1 cellular context compared by ENCODE assay signal in genomic region chr10:77230194-77230593, GRCh38.
TF ChIP-seq lines count a peak whose summit lies in the region.

No MANE protein-coding gene starts in this region.

TF ChIP-seq in GM23338, 12 proteins besides CTCF, POLR2A, EP300 and RAD21 (continued from another document):
- TF ChIP-seq ETS1 (IDR thresholded peaks at IDR 0.05): no peak
- TF ChIP-seq ZNF462 (CRISPR knock-in tag; IDR thresholded peaks at IDR 0.05): no peak
- TF ChIP-seq EZH2phosphoT487 (IDR thresholded peaks at IDR 0.05; ENCODE audit: unreplicated experiment): no peak
- no peak for TF ChIP-seq JUNB (IDR thresholded peaks at IDR 0.05; ENCODE audit: unreplicated experiment)
